In the genomic region with DNA sequence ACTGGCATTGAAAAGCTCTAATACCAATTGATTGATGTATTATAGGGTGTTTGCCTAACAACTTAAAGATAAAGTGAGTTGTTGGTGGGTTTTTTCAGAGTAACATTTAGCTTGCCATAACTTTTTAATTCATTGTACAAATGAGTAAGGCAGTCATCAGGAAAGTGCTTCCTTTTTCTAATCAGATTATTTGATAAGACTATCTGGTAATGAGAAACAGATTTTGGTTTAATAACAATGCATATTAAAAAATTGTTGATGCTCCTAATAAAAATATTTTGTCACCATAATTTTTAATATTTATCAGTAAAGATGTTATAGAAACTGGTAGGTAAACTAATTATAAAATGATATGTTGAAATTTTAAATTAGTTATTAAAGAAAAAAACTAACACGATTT, we compare ENCODE assay signal across 1 cellular context.
TF ChIP-seq lines count a peak whose summit lies in the region.

No MANE protein-coding gene starts in this region.

TF ChIP-seq in SK-N-SH treated with all-trans-retinoic acid at 6 μM for 48 hours, 23 proteins besides CTCF, POLR2A, EP300 and RAD21 (continued from another document):
- TF ChIP-seq, protein P1, sequence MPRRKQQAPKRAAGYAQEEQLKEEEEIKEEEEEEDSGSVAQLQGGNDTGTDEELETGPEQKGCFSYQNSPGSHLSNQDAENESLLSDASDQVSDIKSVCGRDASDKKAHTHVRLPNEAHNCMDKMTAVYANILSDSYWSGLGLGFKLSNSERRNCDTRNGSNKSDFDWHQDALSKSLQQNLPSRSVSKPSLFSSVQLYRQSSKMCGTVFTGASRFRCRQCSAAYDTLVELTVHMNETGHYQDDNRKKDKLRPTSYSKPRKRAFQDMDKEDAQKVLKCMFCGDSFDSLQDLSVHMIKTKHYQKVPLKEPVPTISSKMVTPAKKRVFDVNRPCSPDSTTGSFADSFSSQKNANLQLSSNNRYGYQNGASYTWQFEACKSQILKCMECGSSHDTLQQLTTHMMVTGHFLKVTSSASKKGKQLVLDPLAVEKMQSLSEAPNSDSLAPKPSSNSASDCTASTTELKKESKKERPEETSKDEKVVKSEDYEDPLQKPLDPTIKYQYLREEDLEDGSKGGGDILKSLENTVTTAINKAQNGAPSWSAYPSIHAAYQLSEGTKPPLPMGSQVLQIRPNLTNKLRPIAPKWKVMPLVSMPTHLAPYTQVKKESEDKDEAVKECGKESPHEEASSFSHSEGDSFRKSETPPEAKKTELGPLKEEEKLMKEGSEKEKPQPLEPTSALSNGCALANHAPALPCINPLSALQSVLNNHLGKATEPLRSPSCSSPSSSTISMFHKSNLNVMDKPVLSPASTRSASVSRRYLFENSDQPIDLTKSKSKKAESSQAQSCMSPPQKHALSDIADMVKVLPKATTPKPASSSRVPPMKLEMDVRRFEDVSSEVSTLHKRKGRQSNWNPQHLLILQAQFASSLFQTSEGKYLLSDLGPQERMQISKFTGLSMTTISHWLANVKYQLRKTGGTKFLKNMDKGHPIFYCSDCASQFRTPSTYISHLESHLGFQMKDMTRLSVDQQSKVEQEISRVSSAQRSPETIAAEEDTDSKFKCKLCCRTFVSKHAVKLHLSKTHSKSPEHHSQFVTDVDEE (CRISPR knock-in tag; IDR thresholded peaks at IDR 0.05), result no peak
- no peak for TF ChIP-seq ZNF565 (CRISPR knock-in tag; conservative IDR thresholded peaks at IDR 0.05; ENCODE audit: low read depth)
